ENCODE assay signal across 7 cellular contexts in genomic region chr2:96407041-96407918, GRCh38.
DNase-seq lines count a peak whose midpoint lies in the region; ATAC-seq and TF ChIP-seq lines count a peak whose summit lies in the region.

No MANE protein-coding gene starts in this region.

- no peaks in the 10 kb centered on the region for H3K36me3 ChIP-seq in upper lobe of left lung

- no peaks in the 10 kb centered on the region for H3K9me3 ChIP-seq in upper lobe of left lung

- DNase-seq in Kasumi-1 (lab: John Stamatoyannopoulos, UW), result peak; percentile 87 to 90
- DNase-seq in SKM-1 treated with dmso at 0.1 percent for 144 hours (lab: John Stamatoyannopoulos, UW; ENCODE audit: unreplicated experiment), result peak; percentile 48
- DNase-seq in head of caudate nucleus, result peak; percentile 63 to 93 (median 83)
- DNase-seq in pons (ENCODE audit: low spot score), result peak; percentile 91
- peak; percentile 52 to 72 for DNase-seq in upper lobe of left lung

- H3K4me3 Mint-ChIP-seq in activated naive CD8-positive, alpha-beta T cell, result peak overlapping the region; percentile 76

- H3K9me3 Mint-ChIP-seq in activated naive CD8-positive, alpha-beta T cell (ENCODE audit: low read depth), result no peaks in the 10 kb centered on the region

- H3K4me1 ChIP-seq in upper lobe of left lung, result peaks cover 7 to 31% (median 12%) of the 10 kb centered on the region in 4 donors

- TF ChIP-seq CTCF in GM12872 (IDR thresholded peaks at IDR 0.05; ENCODE audit: insufficient read depth, low read depth, low read length) (peak; percentile 91), upper lobe of left lung (IDR thresholded peaks at IDR 0.05) (peak; percentile 69 to 89 (median 80))

- no peak for TF ChIP-seq EP300 in upper lobe of left lung (IDR thresholded peaks at IDR 0.05)

- no peaks in the 10 kb centered on the region for H3K27me3 ChIP-seq in upper lobe of left lung

- H3K4me1 Mint-ChIP-seq in activated naive CD8-positive, alpha-beta T cell (ENCODE audit: low read depth), result peaks cover 45% of the 10 kb centered on the region

- peak overlapping the region in 2 of 4 donors; percentile 6 to 22 for H3K27ac ChIP-seq in upper lobe of left lung

- ATAC-seq in upper lobe of left lung (ENCODE audit: low FRiP score in 2 of 2), result peak; percentile 80 to 86

- 15 to 31% methylated on average over 12 to 18 of the region's 20 CpGs for WGBS in upper lobe of left lung, 2 donors

- no peaks in the 10 kb centered on the region for H3K27me3 Mint-ChIP-seq in activated naive CD8-positive, alpha-beta T cell

- intact Hi-C loops in head of caudate nucleus (cut with DNase I), result loop anchor here (5.0 kb wide), 1 partner anchor 100 kb away; the partner anchor contains the start of gene NEURL3

- H3K4me3 ChIP-seq in upper lobe of left lung, result no peak overlapping the region

- TF ChIP-seq POLR2A in upper lobe of left lung (IDR thresholded peaks at IDR 0.05), result no peak

- H3K36me3 Mint-ChIP-seq in activated naive CD8-positive, alpha-beta T cell, result no peaks in the 10 kb centered on the region

- peak overlapping the region; percentile 89 for H3K27ac Mint-ChIP-seq in activated naive CD8-positive, alpha-beta T cell
